ENCODE assay signal across 1 cellular context in genomic region chr16:11073407-11073806, GRCh38.
TF ChIP-seq lines count a peak whose summit lies in the region.

No MANE protein-coding gene starts in this region.

TF ChIP-seq in GM23338, 12 proteins besides CTCF, POLR2A, EP300 and RAD21 (continued from another document):
- TF ChIP-seq, protein P1, sequence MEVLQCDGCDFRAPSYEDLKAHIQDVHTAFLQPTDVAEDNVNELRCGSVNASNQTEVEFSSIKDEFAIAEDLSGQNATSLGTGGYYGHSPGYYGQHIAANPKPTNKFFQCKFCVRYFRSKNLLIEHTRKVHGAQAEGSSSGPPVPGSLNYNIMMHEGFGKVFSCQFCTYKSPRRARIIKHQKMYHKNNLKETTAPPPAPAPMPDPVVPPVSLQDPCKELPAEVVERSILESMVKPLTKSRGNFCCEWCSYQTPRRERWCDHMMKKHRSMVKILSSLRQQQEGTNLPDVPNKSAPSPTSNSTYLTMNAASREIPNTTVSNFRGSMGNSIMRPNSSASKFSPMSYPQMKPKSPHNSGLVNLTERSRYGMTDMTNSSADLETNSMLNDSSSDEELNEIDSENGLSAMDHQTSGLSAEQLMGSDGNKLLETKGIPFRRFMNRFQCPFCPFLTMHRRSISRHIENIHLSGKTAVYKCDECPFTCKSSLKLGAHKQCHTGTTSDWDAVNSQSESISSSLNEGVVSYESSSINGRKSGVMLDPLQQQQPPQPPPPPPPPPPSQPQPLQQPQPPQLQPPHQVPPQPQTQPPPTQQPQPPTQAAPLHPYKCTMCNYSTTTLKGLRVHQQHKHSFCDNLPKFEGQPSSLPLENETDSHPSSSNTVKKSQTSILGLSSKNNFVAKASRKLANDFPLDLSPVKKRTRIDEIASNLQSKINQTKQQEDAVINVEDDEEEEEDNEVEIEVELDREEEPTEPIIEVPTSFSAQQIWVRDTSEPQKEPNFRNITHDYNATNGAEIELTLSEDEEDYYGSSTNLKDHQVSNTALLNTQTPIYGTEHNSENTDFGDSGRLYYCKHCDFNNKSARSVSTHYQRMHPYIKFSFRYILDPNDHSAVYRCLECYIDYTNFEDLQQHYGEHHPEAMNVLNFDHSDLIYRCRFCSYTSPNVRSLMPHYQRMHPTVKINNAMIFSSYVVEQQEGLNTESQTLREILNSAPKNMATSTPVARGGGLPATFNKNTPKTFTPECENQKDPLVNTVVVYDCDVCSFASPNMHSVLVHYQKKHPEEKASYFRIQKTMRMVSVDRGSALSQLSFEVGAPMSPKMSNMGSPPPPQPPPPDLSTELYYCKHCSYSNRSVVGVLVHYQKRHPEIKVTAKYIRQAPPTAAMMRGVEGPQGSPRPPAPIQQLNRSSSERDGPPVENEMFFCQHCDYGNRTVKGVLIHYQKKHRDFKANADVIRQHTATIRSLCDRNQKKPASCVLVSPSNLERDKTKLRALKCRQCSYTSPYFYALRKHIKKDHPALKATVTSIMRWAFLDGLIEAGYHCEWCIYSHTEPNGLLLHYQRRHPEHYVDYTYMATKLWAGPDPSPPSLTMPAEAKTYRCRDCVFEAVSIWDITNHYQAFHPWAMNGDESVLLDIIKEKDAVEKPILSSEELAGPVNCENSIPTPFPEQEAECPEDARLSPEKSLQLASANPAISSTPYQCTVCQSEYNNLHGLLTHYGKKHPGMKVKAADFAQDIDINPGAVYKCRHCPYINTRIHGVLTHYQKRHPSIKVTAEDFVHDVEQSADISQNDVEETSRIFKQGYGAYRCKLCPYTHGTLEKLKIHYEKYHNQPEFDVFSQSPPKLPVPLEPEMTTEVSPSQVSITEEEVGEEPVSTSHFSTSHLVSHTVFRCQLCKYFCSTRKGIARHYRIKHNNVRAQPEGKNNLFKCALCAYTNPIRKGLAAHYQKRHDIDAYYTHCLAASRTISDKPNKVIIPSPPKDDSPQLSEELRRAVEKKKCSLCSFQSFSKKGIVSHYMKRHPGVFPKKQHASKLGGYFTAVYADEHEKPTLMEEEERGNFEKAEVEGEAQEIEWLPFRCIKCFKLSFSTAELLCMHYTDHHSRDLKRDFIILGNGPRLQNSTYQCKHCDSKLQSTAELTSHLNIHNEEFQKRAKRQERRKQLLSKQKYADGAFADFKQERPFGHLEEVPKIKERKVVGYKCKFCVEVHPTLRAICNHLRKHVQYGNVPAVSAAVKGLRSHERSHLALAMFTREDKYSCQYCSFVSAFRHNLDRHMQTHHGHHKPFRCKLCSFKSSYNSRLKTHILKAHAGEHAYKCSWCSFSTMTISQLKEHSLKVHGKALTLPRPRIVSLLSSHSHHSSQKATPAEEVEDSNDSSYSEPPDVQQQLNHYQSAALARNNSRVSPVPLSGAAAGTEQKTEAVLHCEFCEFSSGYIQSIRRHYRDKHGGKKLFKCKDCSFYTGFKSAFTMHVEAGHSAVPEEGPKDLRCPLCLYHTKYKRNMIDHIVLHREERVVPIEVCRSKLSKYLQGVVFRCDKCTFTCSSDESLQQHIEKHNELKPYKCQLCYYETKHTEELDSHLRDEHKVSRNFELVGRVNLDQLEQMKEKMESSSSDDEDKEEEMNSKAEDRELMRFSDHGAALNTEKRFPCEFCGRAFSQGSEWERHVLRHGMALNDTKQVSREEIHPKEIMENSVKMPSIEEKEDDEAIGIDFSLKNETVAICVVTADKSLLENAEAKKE (CRISPR knock-in tag; IDR thresholded peaks at IDR 0.05), result no peak
- TF ChIP-seq ZNF331 (CRISPR knock-in tag; IDR thresholded peaks at IDR 0.05; ENCODE audit: low read depth) (no peak), ZNF114 (CRISPR knock-in tag; IDR thresholded peaks at IDR 0.05) (no peak), POLR2AphosphoS5 (IDR thresholded peaks at IDR 0.05; ENCODE audit: low read depth) (no peak), NANOG (IDR thresholded peaks at IDR 0.05; ENCODE audit: borderline replicate concordance) (no peak)
- TF ChIP-seq, protein P2, sequence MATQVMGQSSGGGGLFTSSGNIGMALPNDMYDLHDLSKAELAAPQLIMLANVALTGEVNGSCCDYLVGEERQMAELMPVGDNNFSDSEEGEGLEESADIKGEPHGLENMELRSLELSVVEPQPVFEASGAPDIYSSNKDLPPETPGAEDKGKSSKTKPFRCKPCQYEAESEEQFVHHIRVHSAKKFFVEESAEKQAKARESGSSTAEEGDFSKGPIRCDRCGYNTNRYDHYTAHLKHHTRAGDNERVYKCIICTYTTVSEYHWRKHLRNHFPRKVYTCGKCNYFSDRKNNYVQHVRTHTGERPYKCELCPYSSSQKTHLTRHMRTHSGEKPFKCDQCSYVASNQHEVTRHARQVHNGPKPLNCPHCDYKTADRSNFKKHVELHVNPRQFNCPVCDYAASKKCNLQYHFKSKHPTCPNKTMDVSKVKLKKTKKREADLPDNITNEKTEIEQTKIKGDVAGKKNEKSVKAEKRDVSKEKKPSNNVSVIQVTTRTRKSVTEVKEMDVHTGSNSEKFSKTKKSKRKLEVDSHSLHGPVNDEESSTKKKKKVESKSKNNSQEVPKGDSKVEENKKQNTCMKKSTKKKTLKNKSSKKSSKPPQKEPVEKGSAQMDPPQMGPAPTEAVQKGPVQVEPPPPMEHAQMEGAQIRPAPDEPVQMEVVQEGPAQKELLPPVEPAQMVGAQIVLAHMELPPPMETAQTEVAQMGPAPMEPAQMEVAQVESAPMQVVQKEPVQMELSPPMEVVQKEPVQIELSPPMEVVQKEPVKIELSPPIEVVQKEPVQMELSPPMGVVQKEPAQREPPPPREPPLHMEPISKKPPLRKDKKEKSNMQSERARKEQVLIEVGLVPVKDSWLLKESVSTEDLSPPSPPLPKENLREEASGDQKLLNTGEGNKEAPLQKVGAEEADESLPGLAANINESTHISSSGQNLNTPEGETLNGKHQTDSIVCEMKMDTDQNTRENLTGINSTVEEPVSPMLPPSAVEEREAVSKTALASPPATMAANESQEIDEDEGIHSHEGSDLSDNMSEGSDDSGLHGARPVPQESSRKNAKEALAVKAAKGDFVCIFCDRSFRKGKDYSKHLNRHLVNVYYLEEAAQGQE (IDR thresholded peaks at IDR 0.05; ENCODE audit: unreplicated experiment), result no peak
TF ChIP-seq in GM23338: peak in this region for 0.
